ENCODE assay signal across 1 cellular context in the genomic region with DNA sequence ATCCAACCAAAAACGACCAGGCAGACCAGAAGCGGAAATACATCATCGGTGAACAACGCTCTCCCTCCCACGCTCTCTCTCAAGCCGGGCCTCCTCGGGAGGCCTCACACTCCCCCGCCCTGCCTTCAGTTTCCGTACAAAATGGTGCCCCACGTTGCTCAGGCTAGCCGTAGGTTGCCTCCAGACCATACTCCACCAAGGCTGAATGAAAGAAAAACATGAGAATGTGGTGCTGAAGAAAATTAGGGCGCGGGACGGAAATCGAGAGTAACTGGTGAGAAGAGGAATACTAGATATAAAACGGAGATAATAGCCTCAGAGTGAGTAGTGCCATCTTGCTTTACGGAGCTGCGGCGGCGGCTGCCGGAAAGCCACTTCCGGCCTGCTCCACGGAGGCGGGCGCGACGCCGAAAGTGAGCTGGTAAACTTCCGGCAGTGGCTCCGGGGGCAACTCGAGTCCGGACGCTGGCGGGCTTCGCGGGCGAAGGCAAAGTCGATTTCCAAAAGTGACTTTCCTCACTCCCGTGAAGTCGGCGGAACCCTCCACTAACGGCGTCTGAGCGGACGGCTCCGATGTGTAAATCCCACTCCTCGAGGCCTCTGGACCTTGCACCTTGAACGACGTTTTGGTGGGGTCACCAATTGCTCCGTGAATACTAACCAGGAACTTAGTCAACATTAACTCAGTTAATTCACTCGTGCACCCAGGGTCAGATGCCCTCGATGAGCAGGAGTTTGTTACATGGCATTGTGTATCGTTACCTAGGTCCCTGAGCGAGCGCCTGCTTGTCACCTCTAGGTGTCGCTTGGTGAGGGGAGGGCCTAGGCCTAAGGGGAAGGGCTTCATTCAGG.
TF ChIP-seq lines count a peak whose summit lies in the region.

TSS of gene SH3BP5L (minus strand) at position 7 of the 852 bp plus-strand sequence. CDS start 980 bp downstream, outside the sequence.

TF ChIP-seq in K562, 482 proteins besides CTCF, POLR2A, EP300 and RAD21 (continued from another document and continues in another):
- TF ChIP-seq, protein P1, sequence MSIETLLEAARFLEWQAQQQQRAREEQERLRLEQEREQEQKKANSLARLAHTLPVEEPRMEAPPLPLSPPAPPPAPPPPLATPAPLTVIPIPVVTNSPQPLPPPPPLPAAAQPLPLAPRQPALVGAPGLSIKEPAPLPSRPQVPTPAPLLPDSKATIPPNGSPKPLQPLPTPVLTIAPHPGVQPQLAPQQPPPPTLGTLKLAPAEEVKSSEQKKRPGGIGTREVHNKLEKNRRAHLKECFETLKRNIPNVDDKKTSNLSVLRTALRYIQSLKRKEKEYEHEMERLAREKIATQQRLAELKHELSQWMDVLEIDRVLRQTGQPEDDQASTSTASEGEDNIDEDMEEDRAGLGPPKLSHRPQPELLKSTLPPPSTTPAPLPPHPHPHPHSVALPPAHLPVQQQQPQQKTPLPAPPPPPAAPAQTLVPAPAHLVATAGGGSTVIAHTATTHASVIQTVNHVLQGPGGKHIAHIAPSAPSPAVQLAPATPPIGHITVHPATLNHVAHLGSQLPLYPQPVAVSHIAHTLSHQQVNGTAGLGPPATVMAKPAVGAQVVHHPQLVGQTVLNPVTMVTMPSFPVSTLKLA (conservative IDR thresholded peaks at IDR 0.05): peak; percentile 57 to 75
- TF ChIP-seq ZNF232 (CRISPR knock-in tag; IDR thresholded peaks at IDR 0.05): no peak
- no peak for TF ChIP-seq CC2D1A (IDR thresholded peaks at IDR 0.05)
- TF ChIP-seq ZNF263 (CRISPR knock-in tag; IDR thresholded peaks at IDR 0.05; ENCODE audit: borderline replicate concordance): no peak
- TF ChIP-seq, protein P2, sequence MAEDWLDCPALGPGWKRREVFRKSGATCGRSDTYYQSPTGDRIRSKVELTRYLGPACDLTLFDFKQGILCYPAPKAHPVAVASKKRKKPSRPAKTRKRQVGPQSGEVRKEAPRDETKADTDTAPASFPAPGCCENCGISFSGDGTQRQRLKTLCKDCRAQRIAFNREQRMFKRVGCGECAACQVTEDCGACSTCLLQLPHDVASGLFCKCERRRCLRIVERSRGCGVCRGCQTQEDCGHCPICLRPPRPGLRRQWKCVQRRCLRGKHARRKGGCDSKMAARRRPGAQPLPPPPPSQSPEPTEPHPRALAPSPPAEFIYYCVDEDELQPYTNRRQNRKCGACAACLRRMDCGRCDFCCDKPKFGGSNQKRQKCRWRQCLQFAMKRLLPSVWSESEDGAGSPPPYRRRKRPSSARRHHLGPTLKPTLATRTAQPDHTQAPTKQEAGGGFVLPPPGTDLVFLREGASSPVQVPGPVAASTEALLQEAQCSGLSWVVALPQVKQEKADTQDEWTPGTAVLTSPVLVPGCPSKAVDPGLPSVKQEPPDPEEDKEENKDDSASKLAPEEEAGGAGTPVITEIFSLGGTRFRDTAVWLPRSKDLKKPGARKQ (CRISPR knock-in tag; IDR thresholded peaks at IDR 0.05): no peak
- TF ChIP-seq PML (IDR thresholded peaks at IDR 0.05; ENCODE audit: low read length): peak; percentile 63
- TF ChIP-seq, protein P3, sequence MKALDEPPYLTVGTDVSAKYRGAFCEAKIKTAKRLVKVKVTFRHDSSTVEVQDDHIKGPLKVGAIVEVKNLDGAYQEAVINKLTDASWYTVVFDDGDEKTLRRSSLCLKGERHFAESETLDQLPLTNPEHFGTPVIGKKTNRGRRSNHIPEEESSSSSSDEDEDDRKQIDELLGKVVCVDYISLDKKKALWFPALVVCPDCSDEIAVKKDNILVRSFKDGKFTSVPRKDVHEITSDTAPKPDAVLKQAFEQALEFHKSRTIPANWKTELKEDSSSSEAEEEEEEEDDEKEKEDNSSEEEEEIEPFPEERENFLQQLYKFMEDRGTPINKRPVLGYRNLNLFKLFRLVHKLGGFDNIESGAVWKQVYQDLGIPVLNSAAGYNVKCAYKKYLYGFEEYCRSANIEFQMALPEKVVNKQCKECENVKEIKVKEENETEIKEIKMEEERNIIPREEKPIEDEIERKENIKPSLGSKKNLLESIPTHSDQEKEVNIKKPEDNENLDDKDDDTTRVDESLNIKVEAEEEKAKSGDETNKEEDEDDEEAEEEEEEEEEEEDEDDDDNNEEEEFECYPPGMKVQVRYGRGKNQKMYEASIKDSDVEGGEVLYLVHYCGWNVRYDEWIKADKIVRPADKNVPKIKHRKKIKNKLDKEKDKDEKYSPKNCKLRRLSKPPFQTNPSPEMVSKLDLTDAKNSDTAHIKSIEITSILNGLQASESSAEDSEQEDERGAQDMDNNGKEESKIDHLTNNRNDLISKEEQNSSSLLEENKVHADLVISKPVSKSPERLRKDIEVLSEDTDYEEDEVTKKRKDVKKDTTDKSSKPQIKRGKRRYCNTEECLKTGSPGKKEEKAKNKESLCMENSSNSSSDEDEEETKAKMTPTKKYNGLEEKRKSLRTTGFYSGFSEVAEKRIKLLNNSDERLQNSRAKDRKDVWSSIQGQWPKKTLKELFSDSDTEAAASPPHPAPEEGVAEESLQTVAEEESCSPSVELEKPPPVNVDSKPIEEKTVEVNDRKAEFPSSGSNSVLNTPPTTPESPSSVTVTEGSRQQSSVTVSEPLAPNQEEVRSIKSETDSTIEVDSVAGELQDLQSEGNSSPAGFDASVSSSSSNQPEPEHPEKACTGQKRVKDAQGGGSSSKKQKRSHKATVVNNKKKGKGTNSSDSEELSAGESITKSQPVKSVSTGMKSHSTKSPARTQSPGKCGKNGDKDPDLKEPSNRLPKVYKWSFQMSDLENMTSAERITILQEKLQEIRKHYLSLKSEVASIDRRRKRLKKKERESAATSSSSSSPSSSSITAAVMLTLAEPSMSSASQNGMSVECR (CRISPR knock-in tag; IDR thresholded peaks at IDR 0.05): peak; percentile 44; the same call in 1 of the 2 replicates
- TF ChIP-seq U2AF1 (optimal IDR thresholded peaks at IDR 0.05; ENCODE audit: low read depth, low read length): no peak
- TF ChIP-seq ZBTB8A (IDR thresholded peaks at IDR 0.05; ENCODE audit: partially characterized antibody): no peak
- TF ChIP-seq NFATC3 (IDR thresholded peaks at IDR 0.05): 0 out of 2 replicates have a peak, but pooled peaks have one; percentile 14
- TF ChIP-seq MCM7 (IDR thresholded peaks at IDR 0.05): no peak
- no peak for TF ChIP-seq EWSR1 (IDR thresholded peaks at IDR 0.05; ENCODE audit: borderline replicate concordance, low read depth, partially characterized antibody)
- TF ChIP-seq, protein P4, sequence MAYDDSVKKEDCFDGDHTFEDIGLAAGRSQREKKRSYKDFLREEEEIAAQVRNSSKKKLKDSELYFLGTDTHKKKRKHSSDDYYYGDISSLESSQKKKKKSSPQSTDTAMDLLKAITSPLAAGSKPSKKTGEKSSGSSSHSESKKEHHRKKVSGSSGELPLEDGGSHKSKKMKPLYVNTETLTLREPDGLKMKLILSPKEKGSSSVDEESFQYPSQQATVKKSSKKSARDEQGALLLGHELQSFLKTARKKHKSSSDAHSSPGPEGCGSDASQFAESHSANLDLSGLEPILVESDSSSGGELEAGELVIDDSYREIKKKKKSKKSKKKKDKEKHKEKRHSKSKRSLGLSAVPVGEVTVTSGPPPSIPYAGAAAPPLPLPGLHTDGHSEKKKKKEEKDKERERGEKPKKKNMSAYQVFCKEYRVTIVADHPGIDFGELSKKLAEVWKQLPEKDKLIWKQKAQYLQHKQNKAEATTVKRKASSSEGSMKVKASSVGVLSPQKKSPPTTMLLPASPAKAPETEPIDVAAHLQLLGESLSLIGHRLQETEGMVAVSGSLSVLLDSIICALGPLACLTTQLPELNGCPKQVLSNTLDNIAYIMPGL (CRISPR knock-in tag; IDR thresholded peaks at IDR 0.05): 0 out of 2 replicates have a peak, but pooled peaks have one; percentile 0
- TF ChIP-seq, protein P5, sequence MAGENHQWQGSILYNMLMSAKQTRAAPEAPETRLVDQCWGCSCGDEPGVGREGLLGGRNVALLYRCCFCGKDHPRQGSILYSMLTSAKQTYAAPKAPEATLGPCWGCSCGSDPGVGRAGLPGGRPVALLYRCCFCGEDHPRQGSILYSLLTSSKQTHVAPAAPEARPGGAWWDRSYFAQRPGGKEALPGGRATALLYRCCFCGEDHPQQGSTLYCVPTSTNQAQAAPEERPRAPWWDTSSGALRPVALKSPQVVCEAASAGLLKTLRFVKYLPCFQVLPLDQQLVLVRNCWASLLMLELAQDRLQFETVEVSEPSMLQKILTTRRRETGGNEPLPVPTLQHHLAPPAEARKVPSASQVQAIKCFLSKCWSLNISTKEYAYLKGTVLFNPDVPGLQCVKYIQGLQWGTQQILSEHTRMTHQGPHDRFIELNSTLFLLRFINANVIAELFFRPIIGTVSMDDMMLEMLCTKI (IDR thresholded peaks at IDR 0.05; ENCODE audit: partially characterized antibody): no peak
- TF ChIP-seq SAP30 (IDR thresholded peaks at IDR 0.05; ENCODE audit: borderline replicate concordance, insufficient read depth, low read depth, low read length, poor library complexity, severe bottlenecking): peak; percentile 75
- TF ChIP-seq POLR2G (IDR thresholded peaks at IDR 0.05; ENCODE audit: low read depth, low read length): peak; percentile 92
- no peak; the same call in 1 of the 2 replicates for TF ChIP-seq CHCHD3 (CRISPR knock-in tag; IDR thresholded peaks at IDR 0.05)
- TF ChIP-seq, protein P6, sequence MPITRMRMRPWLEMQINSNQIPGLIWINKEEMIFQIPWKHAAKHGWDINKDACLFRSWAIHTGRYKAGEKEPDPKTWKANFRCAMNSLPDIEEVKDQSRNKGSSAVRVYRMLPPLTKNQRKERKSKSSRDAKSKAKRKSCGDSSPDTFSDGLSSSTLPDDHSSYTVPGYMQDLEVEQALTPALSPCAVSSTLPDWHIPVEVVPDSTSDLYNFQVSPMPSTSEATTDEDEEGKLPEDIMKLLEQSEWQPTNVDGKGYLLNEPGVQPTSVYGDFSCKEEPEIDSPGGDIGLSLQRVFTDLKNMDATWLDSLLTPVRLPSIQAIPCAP (CRISPR knock-in tag; IDR thresholded peaks at IDR 0.05; ENCODE audit: borderline replicate concordance): no peak
- TF ChIP-seq, protein P7, sequence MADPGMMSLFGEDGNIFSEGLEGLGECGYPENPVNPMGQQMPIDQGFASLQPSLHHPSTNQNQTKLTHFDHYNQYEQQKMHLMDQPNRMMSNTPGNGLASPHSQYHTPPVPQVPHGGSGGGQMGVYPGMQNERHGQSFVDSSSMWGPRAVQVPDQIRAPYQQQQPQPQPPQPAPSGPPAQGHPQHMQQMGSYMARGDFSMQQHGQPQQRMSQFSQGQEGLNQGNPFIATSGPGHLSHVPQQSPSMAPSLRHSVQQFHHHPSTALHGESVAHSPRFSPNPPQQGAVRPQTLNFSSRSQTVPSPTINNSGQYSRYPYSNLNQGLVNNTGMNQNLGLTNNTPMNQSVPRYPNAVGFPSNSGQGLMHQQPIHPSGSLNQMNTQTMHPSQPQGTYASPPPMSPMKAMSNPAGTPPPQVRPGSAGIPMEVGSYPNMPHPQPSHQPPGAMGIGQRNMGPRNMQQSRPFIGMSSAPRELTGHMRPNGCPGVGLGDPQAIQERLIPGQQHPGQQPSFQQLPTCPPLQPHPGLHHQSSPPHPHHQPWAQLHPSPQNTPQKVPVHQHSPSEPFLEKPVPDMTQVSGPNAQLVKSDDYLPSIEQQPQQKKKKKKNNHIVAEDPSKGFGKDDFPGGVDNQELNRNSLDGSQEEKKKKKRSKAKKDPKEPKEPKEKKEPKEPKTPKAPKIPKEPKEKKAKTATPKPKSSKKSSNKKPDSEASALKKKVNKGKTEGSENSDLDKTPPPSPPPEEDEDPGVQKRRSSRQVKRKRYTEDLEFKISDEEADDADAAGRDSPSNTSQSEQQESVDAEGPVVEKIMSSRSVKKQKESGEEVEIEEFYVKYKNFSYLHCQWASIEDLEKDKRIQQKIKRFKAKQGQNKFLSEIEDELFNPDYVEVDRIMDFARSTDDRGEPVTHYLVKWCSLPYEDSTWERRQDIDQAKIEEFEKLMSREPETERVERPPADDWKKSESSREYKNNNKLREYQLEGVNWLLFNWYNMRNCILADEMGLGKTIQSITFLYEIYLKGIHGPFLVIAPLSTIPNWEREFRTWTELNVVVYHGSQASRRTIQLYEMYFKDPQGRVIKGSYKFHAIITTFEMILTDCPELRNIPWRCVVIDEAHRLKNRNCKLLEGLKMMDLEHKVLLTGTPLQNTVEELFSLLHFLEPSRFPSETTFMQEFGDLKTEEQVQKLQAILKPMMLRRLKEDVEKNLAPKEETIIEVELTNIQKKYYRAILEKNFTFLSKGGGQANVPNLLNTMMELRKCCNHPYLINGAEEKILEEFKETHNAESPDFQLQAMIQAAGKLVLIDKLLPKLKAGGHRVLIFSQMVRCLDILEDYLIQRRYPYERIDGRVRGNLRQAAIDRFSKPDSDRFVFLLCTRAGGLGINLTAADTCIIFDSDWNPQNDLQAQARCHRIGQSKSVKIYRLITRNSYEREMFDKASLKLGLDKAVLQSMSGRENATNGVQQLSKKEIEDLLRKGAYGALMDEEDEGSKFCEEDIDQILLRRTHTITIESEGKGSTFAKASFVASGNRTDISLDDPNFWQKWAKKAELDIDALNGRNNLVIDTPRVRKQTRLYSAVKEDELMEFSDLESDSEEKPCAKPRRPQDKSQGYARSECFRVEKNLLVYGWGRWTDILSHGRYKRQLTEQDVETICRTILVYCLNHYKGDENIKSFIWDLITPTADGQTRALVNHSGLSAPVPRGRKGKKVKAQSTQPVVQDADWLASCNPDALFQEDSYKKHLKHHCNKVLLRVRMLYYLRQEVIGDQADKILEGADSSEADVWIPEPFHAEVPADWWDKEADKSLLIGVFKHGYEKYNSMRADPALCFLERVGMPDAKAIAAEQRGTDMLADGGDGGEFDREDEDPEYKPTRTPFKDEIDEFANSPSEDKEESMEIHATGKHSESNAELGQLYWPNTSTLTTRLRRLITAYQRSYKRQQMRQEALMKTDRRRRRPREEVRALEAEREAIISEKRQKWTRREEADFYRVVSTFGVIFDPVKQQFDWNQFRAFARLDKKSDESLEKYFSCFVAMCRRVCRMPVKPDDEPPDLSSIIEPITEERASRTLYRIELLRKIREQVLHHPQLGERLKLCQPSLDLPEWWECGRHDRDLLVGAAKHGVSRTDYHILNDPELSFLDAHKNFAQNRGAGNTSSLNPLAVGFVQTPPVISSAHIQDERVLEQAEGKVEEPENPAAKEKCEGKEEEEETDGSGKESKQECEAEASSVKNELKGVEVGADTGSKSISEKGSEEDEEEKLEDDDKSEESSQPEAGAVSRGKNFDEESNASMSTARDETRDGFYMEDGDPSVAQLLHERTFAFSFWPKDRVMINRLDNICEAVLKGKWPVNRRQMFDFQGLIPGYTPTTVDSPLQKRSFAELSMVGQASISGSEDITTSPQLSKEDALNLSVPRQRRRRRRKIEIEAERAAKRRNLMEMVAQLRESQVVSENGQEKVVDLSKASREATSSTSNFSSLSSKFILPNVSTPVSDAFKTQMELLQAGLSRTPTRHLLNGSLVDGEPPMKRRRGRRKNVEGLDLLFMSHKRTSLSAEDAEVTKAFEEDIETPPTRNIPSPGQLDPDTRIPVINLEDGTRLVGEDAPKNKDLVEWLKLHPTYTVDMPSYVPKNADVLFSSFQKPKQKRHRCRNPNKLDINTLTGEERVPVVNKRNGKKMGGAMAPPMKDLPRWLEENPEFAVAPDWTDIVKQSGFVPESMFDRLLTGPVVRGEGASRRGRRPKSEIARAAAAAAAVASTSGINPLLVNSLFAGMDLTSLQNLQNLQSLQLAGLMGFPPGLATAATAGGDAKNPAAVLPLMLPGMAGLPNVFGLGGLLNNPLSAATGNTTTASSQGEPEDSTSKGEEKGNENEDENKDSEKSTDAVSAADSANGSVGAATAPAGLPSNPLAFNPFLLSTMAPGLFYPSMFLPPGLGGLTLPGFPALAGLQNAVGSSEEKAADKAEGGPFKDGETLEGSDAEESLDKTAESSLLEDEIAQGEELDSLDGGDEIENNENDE (IDR thresholded peaks at IDR 0.05; ENCODE audit: low read depth, low read length): no peak
- no peak for TF ChIP-seq NCOA4 (IDR thresholded peaks at IDR 0.05; ENCODE audit: partially characterized antibody)
- peak in 1 of 2 experiments; percentile 99; a peak in 2 of 4 replicates for TF ChIP-seq CSDE1 (IDR thresholded peaks at IDR 0.05)
- TF ChIP-seq DLX4 (CRISPR knock-in tag; IDR thresholded peaks at IDR 0.05): no peak
- no peak for TF ChIP-seq ZNF764 (CRISPR knock-in tag; IDR thresholded peaks at IDR 0.05; ENCODE audit: low read depth)
- TF ChIP-seq SPI1 (IDR thresholded peaks at IDR 0.05; ENCODE audit: borderline replicate concordance, low read depth, low read length): 0 out of 2 replicates have a peak, but pooled peaks have one; percentile 14
